In genomic region chr12:51820721-51821422, GRCh38 we compare ENCODE assay signal across 7 cellular contexts. TPM values are rescaled to one million over a fixed set of nuclear protein-coding genes. Genes with fewer than 3 reads are reported as not detected.
DNase-seq lines count a peak whose midpoint lies in the region; ATAC-seq and TF ChIP-seq lines count a peak whose summit lies in the region.

No MANE protein-coding gene starts in this region.

- H3K27me3 Mint-ChIP-seq in activated CD8-positive, alpha-beta T cell treated with anti-CD3 and anti-CD28 coated beads for 36 hours, result no peaks in the 10 kb centered on the region
- H3K27me3 Mint-ChIP-seq in nephron (ENCODE audit: low read depth), result peaks cover 17% of the 10 kb centered on the region
- H3K27me3 Mint-ChIP-seq in stimulated activated naive CD8-positive, alpha-beta T cell treated with anti-CD3 and anti-CD28 coated beads, Interleukin-15, Interleukin-2, amounts not matched to agents 100 ng/mL and 50 ng/mL, for 24 hours, result no peaks in the 10 kb centered on the region

- peak overlapping the region; percentile 64 for H3K4me3 Mint-ChIP-seq in activated CD8-positive, alpha-beta T cell treated with anti-CD3 and anti-CD28 coated beads for 36 hours
- H3K4me3 Mint-ChIP-seq in nephron, result no peak overlapping the region
- peak overlapping the region; percentile 78 for H3K4me3 Mint-ChIP-seq in stimulated activated naive CD8-positive, alpha-beta T cell treated with anti-CD3 and anti-CD28 coated beads, Interleukin-15, Interleukin-2, amounts not matched to agents 100 ng/mL and 50 ng/mL, for 24 hours

- intact Hi-C loops in activated CD8-positive, alpha-beta T cell treated with anti-CD3 and anti-CD28 coated beads for 36 hours (cut with micrococcal nuclease), result loop anchor here (5.0 kb wide), 1 partner anchor 399 kb away; the partner anchor contains the start of gene SLC4A8

- POLR2A ChIA-PET in activated CD8-positive, alpha-beta T cell treated with anti-CD3 and anti-CD28 coated beads for 36 hours (lab: Charles Lee), result interaction anchor here (0.6 to 2.8 kb wide), 5 partner anchors 11 to 430 kb away, joined by 3 to 11 read pairs (median 7); partner anchors contain the start of gene GALNT6

- H3K9me3 ChIP-seq in endocrine pancreas (ENCODE audit: control insufficient read depth, low read length), result no peaks in the 10 kb centered on the region

- peaks cover 14% of the 10 kb centered on the region for H3K4me1 Mint-ChIP-seq in activated CD8-positive, alpha-beta T cell treated with anti-CD3 and anti-CD28 coated beads for 36 hours (ENCODE audit: low read depth)
- H3K4me1 Mint-ChIP-seq in nephron, result peaks cover 22% of the 10 kb centered on the region
- peaks cover 19% of the 10 kb centered on the region for H3K4me1 Mint-ChIP-seq in stimulated activated naive CD8-positive, alpha-beta T cell treated with anti-CD3 and anti-CD28 coated beads, Interleukin-15, Interleukin-2, amounts not matched to agents 100 ng/mL and 50 ng/mL, for 24 hours (ENCODE audit: low read depth)

- peak; percentile 61 for DNase-seq in NCI-H446 treated with DMSO at 0.1 percent for 48 hours (lab: John Stamatoyannopoulos, UW)
- DNase-seq in activated CD8-positive, alpha-beta T cell treated with anti-CD3 and anti-CD28 coated beads for 36 hours, result peak; percentile 90

- no peaks in the 10 kb centered on the region for H3K4me1 ChIP-seq in endocrine pancreas (ENCODE audit: control insufficient read depth, insufficient read depth, low read length)

- ATAC-seq in GM21360 (IDR thresholded peaks at IDR 0.05; ENCODE audit: unreplicated experiment) (peak; percentile 45), HG02938 (IDR thresholded peaks at IDR 0.05; ENCODE audit: unreplicated experiment) (no peak)
- ATAC-seq in activated CD8-positive, alpha-beta T cell treated with anti-CD3 and anti-CD28 coated beads for 36 hours, result peak; percentile 82

- H3K27me3 ChIP-seq in endocrine pancreas (ENCODE audit: control insufficient read depth, insufficient read depth, low read length), result no peaks in the 10 kb centered on the region

- H3K36me3 Mint-ChIP-seq in activated CD8-positive, alpha-beta T cell treated with anti-CD3 and anti-CD28 coated beads for 36 hours (ENCODE audit: low read depth), result no peaks in the 10 kb centered on the region
- H3K36me3 Mint-ChIP-seq in nephron (ENCODE audit: low read depth), result peaks cover 17% of the 10 kb centered on the region
- H3K36me3 Mint-ChIP-seq in stimulated activated naive CD8-positive, alpha-beta T cell treated with anti-CD3 and anti-CD28 coated beads, Interleukin-15, Interleukin-2, amounts not matched to agents 100 ng/mL and 50 ng/mL, for 24 hours (ENCODE audit: low read depth), result no peaks in the 10 kb centered on the region

- peak; percentile 74 for TF ChIP-seq CTCF in activated CD8-positive, alpha-beta T cell treated with anti-CD3 and anti-CD28 coated beads for 36 hours (IDR thresholded peaks at IDR 0.05)
- TF ChIP-seq CTCF in nephron (IDR thresholded peaks at IDR 0.05; ENCODE audit: unreplicated experiment in 3 of 3), result peak; percentile 42 to 54 (median 45)

- CTCF ChIA-PET in activated CD8-positive, alpha-beta T cell treated with anti-CD3 and anti-CD28 coated beads for 36 hours (lab: Charles Lee), result interaction anchor here (0.6 to 2.5 kb wide), 29 partner anchors 8 to 811 kb away, joined by 3 to 17 read pairs (median 4); partner anchors contain the start of gene ATG101

- no peaks in the 10 kb centered on the region for H3K9me3 Mint-ChIP-seq in activated CD8-positive, alpha-beta T cell treated with anti-CD3 and anti-CD28 coated beads for 36 hours
- H3K9me3 Mint-ChIP-seq in nephron, result no peaks in the 10 kb centered on the region
- H3K9me3 Mint-ChIP-seq in stimulated activated naive CD8-positive, alpha-beta T cell treated with anti-CD3 and anti-CD28 coated beads, Interleukin-15, Interleukin-2, amounts not matched to agents 100 ng/mL and 50 ng/mL, for 24 hours, result no peaks in the 10 kb centered on the region

- peak overlapping the region; percentile 30 for H3K27ac Mint-ChIP-seq in activated CD8-positive, alpha-beta T cell treated with anti-CD3 and anti-CD28 coated beads for 36 hours
- no peak overlapping the region for H3K27ac Mint-ChIP-seq in nephron
- H3K27ac Mint-ChIP-seq in stimulated activated naive CD8-positive, alpha-beta T cell treated with anti-CD3 and anti-CD28 coated beads, Interleukin-15, Interleukin-2, amounts not matched to agents 100 ng/mL and 50 ng/mL, for 24 hours, result no peak overlapping the region

- H3K4me3 ChIP-seq in endocrine pancreas (ENCODE audit: control insufficient read depth, insufficient read depth, low read length), result no peak overlapping the region

- no peaks in the 10 kb centered on the region for H3K36me3 ChIP-seq in endocrine pancreas (ENCODE audit: control insufficient read depth, insufficient read depth, low read length)

- peak overlapping the region; percentile 19 for H3K9ac ChIP-seq in endocrine pancreas (ENCODE audit: control insufficient read depth, insufficient read depth, low read length)

RNA-seq across cellular contexts. Expression of gene FIGNL2, which starts 27.6 kb away (rescaled TPM):
- under 1 TPM; 0.40 to 0.43 TPM for total RNA-seq in activated CD8-positive, alpha-beta T cell treated with anti-CD3 and anti-CD28 coated beads for 36 hours

Comparison
In these comparisons a context has a peak if more than half of its experiments do, and no peak if none do; other contexts are left out.
1. H3K4me3 Mint-ChIP-seq: peak in activated CD8-positive, alpha-beta T cell treated with anti-CD3 and anti-CD28 coated beads for 36 hours (single experiment) and stimulated activated naive CD8-positive, alpha-beta T cell treated with anti-CD3 and anti-CD28 coated beads, Interleukin-15, Interleukin-2, amounts not matched to agents 100 ng/mL and 50 ng/mL, for 24 hours (single experiment); none in nephron (0 of 3).